In the genomic region with DNA sequence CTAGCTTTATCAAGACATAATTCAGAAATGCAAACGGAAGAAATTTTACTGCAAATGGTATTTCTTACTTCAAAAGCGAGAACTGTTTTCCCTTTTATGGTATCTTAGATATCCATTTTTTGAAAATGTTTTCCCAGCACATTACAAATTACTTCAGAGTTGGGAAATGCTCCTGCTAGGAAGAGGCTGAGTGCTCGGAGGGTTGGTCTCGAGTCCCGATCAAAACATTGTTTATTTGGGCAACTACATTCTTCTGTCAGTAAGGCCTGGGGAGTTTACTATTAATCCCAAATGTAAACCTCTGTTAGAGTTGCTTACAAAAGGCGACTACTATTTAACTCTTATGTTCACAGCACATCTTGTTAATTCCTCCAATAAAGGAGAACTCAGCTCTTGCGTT, we compare ENCODE assay signal across 12 cellular contexts.
DNase-seq lines count a peak whose midpoint lies in the region; ATAC-seq and TF ChIP-seq lines count a peak whose summit lies in the region.
"Had no signal": no experiment of that assay in that cellular context is flagged by ENCODE, and none has a peak within 500 bp of the region (broad histone marks: within the 10 kb centered on the region; RNA-seq: fewer than 3 reads in every experiment).

No MANE protein-coding gene starts in this region.

- no peaks in the 10 kb centered on the region for H3K9me3 Mint-ChIP-seq in T-helper 1 cell treated with Interleukin-12 subunit alpha and Interleukin-12 subunit beta and Interleukin-4 antibody, amounts not matched to agents 30 μg/mL and 1 μg/mL, for 36 hours
- H3K9me3 Mint-ChIP-seq in activated B cell treated with CpG ODN at 0.5 μM for 24 hours = no peaks in the 10 kb centered on the region
- H3K9me3 Mint-ChIP-seq in stimulated activated effector memory CD8-positive, alpha-beta T cell treated with anti-CD3 and anti-CD28 coated beads, Interleukin-12 subunit alpha, Interleukin-12 subunit beta, amount 100 ng/mL, for 72 hours = no peaks in the 10 kb centered on the region
- H3K9me3 Mint-ChIP-seq: activated CD4-positive, alpha-beta memory T cell treated with anti-CD3 and anti-CD28 coated beads for 36 hours had no signal

- H3K4me3 Mint-ChIP-seq in T-helper 1 cell treated with Interleukin-12 subunit alpha and Interleukin-12 subunit beta and Interleukin-4 antibody, amounts not matched to agents 30 μg/mL and 1 μg/mL, for 36 hours = peak overlapping the region; percentile 26
- H3K4me3 Mint-ChIP-seq in activated B cell treated with CpG ODN at 0.5 μM for 24 hours = peak overlapping the region; percentile 88
- H3K4me3 Mint-ChIP-seq in stimulated activated effector memory CD8-positive, alpha-beta T cell treated with anti-CD3 and anti-CD28 coated beads, Interleukin-12 subunit alpha, Interleukin-12 subunit beta, amount 100 ng/mL, for 72 hours = peak overlapping the region; percentile 69

- H3K27ac Mint-ChIP-seq in T-helper 1 cell treated with Interleukin-12 subunit alpha and Interleukin-12 subunit beta and Interleukin-4 antibody, amounts not matched to agents 30 μg/mL and 1 μg/mL, for 36 hours = no peak overlapping the region
- H3K27ac Mint-ChIP-seq in activated B cell treated with CpG ODN at 0.5 μM for 24 hours = peak overlapping the region; percentile 51
- H3K27ac Mint-ChIP-seq in stimulated activated effector memory CD8-positive, alpha-beta T cell treated with anti-CD3 and anti-CD28 coated beads, Interleukin-12 subunit alpha, Interleukin-12 subunit beta, amount 100 ng/mL, for 72 hours = no peak overlapping the region

- intact Hi-C loops in activated B cell treated with CpG ODN at 0.5 μM for 24 hours (cut with micrococcal nuclease) = loop anchor here (2.0 to 10.0 kb wide), 5 partner anchors 34 to 523 kb away; partner anchors contain the start of genes CENPK, PPWD1, SHLD3 and TRAPPC13

- TF ChIP-seq CTCF in activated B cell treated with CpG ODN at 0.5 μM for 24 hours (IDR thresholded peaks at IDR 0.05) (no peak), fibroblast of the aortic adventitia (IDR thresholded peaks at IDR 0.05; ENCODE audit: insufficient read depth, low read length) (no peak)

- POLR2A ChIA-PET in activated B cell treated with CpG ODN at 0.5 μM for 24 hours (lab: Charles Lee) = interaction anchor here (1.3 kb wide), 1 partner anchor 381 kb away, joined by 4 read pairs; no protein-coding TSS in a partner anchor

- H3K36me3 Mint-ChIP-seq in T-helper 1 cell treated with Interleukin-12 subunit alpha and Interleukin-12 subunit beta and Interleukin-4 antibody, amounts not matched to agents 30 μg/mL and 1 μg/mL, for 36 hours (ENCODE audit: low read depth) = no peaks in the 10 kb centered on the region
- no peaks in the 10 kb centered on the region for H3K36me3 Mint-ChIP-seq in activated B cell treated with CpG ODN at 0.5 μM for 24 hours (ENCODE audit: low read depth)
- no peaks in the 10 kb centered on the region for H3K36me3 Mint-ChIP-seq in stimulated activated effector memory CD8-positive, alpha-beta T cell treated with anti-CD3 and anti-CD28 coated beads, Interleukin-12 subunit alpha, Interleukin-12 subunit beta, amount 100 ng/mL, for 72 hours
- H3K36me3 Mint-ChIP-seq: activated CD4-positive, alpha-beta memory T cell treated with anti-CD3 and anti-CD28 coated beads for 36 hours had no signal

- H3K4me3 ChIP-seq in fibroblast of the aortic adventitia (ENCODE audit: low read depth, low read length) = no peak overlapping the region
- H3K4me3 ChIP-seq: mucosa of descending colon had no signal

- H3K27me3 Mint-ChIP-seq in T-helper 1 cell treated with Interleukin-12 subunit alpha and Interleukin-12 subunit beta and Interleukin-4 antibody, amounts not matched to agents 30 μg/mL and 1 μg/mL, for 36 hours (ENCODE audit: low read depth) = peaks cover 39% of the 10 kb centered on the region
- H3K27me3 Mint-ChIP-seq in activated B cell treated with CpG ODN at 0.5 μM for 24 hours = no peaks in the 10 kb centered on the region
- H3K27me3 Mint-ChIP-seq: activated CD4-positive, alpha-beta memory T cell treated with anti-CD3 and anti-CD28 coated beads for 36 hours had no signal

- peaks cover 35% of the 10 kb centered on the region for H3K4me1 Mint-ChIP-seq in T-helper 1 cell treated with Interleukin-12 subunit alpha and Interleukin-12 subunit beta and Interleukin-4 antibody, amounts not matched to agents 30 μg/mL and 1 μg/mL, for 36 hours (ENCODE audit: low read depth)
- H3K4me1 Mint-ChIP-seq in activated B cell treated with CpG ODN at 0.5 μM for 24 hours = peaks cover 27% of the 10 kb centered on the region
- peaks cover 38% of the 10 kb centered on the region for H3K4me1 Mint-ChIP-seq in stimulated activated effector memory CD8-positive, alpha-beta T cell treated with anti-CD3 and anti-CD28 coated beads, Interleukin-12 subunit alpha, Interleukin-12 subunit beta, amount 100 ng/mL, for 72 hours

- DNase-seq in T-helper 1 cell (no peak), activated B cell treated with CpG ODN at 0.5 μM for 24 hours (no peak), fibroblast of the aortic adventitia (ENCODE audit: low read depth) (peak; percentile 61), NCI-H2107 treated with DMSO at 0.1 percent for 48 hours (lab: John Stamatoyannopoulos, UW; ENCODE audit: unreplicated experiment) (no peak), mesenteric fat pad (ENCODE audit: low spot score) (no peak)
- DNase-seq in stimulated activated effector memory CD8-positive, alpha-beta T cell treated with anti-CD3 and anti-CD28 coated beads, Interleukin-12 subunit alpha, Interleukin-12 subunit beta, amount 100 ng/mL, for 72 hours (ENCODE audit: low spot score in 2 of 2) = no peak
- DNase-seq: activated gamma-delta T cell treated with Interleukin-2 at 50 U/mL for 16 hours, NCI-H2171 had no signal

- ATAC-seq in activated B cell treated with CpG ODN at 0.5 μM for 24 hours (ENCODE audit: low read depth) = no peak
- ATAC-seq in stimulated activated effector memory CD8-positive, alpha-beta T cell treated with anti-CD3 and anti-CD28 coated beads, Interleukin-12 subunit alpha, Interleukin-12 subunit beta, amount 100 ng/mL, for 72 hours = no peak
- ATAC-seq in HG02970 (IDR thresholded peaks at IDR 0.05; ENCODE audit: low FRiP score, unreplicated experiment) = no peak

- CTCF ChIA-PET in activated B cell treated with CpG ODN at 0.5 μM for 24 hours (lab: Charles Lee) = interaction anchor here (2.1 to 2.5 kb wide), 2 partner anchors 290 to 382 kb away, joined by 9 to 10 read pairs; no protein-coding TSS in a partner anchor

Comparison
In these comparisons a context has a peak if more than half of its experiments do, and no peak if none do; other contexts are left out.
1. H3K4me3 Mint-ChIP-seq: peak in every context shown above with its lines; median percentile 88 in activated B cell treated with CpG ODN at 0.5 μM for 24 hours; 69 in stimulated activated effector memory CD8-positive, alpha-beta T cell treated with anti-CD3 and anti-CD28 coated beads, Interleukin-12 subunit alpha, Interleukin-12 subunit beta, amount 100 ng/mL, for 72 hours; 26 in T-helper 1 cell treated with Interleukin-12 subunit alpha and Interleukin-12 subunit beta and Interleukin-4 antibody, amounts not matched to agents 30 μg/mL and 1 μg/mL, for 36 hours.